In genomic region chr2:8803658-8804379, GRCh38 we compare ENCODE assay signal across 9 cellular contexts. TPM values are rescaled to one million over a fixed set of nuclear protein-coding genes. Genes with fewer than 3 reads are reported as not detected.
DNase-seq lines count a peak whose midpoint lies in the region; ATAC-seq and FAIRE-seq lines count a peak whose summit lies in the region.
"Had no signal": no experiment of that assay in that cellular context is flagged by ENCODE, and none has a peak within 500 bp of the region (broad histone marks: within the 10 kb centered on the region; RNA-seq: fewer than 3 reads in every experiment).

No MANE protein-coding gene starts in this region.

- FAIRE-seq in GM18507 (lab: Jason Lieb, UNC) = peak; percentile 52

- peak overlapping the region in 1 of 2 donors; percentile 28 for H3K27ac Mint-ChIP-seq in effector memory CD8-positive, alpha-beta T cell
- H3K27ac Mint-ChIP-seq: memory B cell had no signal

- no peaks in the 10 kb centered on the region for H3K79me2 ChIP-seq in ACC112 (ENCODE audit: control insufficient read depth, insufficient read depth, low read length, unreplicated experiment)

- H3K27me3 Mint-ChIP-seq in effector memory CD8-positive, alpha-beta T cell = no peaks in the 10 kb centered on the region
- H3K27me3 Mint-ChIP-seq: memory B cell had no signal

- no peaks in the 10 kb centered on the region for H3K27me3 ChIP-seq in ACC112 (ENCODE audit: insufficient read depth, low read length)

- peak; percentile 98 for ATAC-seq in HG02870 (IDR thresholded peaks at IDR 0.05; ENCODE audit: unreplicated experiment)
- ATAC-seq in effector memory CD8-positive, alpha-beta T cell (replicated peaks) = no peak

- DNase-seq in GM18507 (ENCODE audit: extremely low spot score, insufficient read length, low read depth) (no peak), NCI-H460 (ENCODE audit: extremely low read depth, low read depth) (peak; percentile 84), astrocyte of the hippocampus (ENCODE audit: low read depth, low spot score) (peak; percentile 83), lung microvascular endothelial cell (ENCODE audit: low read depth in 2 of 2) (peak; percentile 36 to 94), AML-193 (lab: John Stamatoyannopoulos, UW) (no peak)
- DNase-seq in effector memory CD8-positive, alpha-beta T cell = no peak

- peaks cover 18% of the 10 kb centered on the region; the same call in 1 of the 2 replicates for H3K36me3 ChIP-seq in ACC112 (ENCODE audit: insufficient read depth, low read length)

- peaks cover 0 to 13% of the 10 kb centered on the region in 2 donors for H3K4me1 Mint-ChIP-seq in effector memory CD8-positive, alpha-beta T cell (ENCODE audit: low read depth in 2 of 2)

- peaks cover 11% of the 10 kb centered on the region for H3K4me1 ChIP-seq in ACC112 (ENCODE audit: control insufficient read depth, insufficient read depth, low read length, unreplicated experiment)

- peaks cover 41% of the 10 kb centered on the region for H3K36me3 Mint-ChIP-seq in effector memory CD8-positive, alpha-beta T cell (ENCODE audit: insufficient read depth)

- no peaks in the 10 kb centered on the region for H3K9me3 Mint-ChIP-seq in effector memory CD8-positive, alpha-beta T cell
- H3K9me3 Mint-ChIP-seq: memory B cell had no signal

- peak overlapping the region; percentile 61 for H3K27ac ChIP-seq in ACC112 (ENCODE audit: low read depth, low read length)

- no peak overlapping the region for H2AFZ ChIP-seq in ACC112 (ENCODE audit: low read length, unreplicated experiment)

- no peak overlapping the region for H3K4me3 Mint-ChIP-seq in effector memory CD8-positive, alpha-beta T cell
- H3K4me3 Mint-ChIP-seq: memory B cell had no signal

- no peak overlapping the region for H3K4me3 ChIP-seq in ACC112 (ENCODE audit: low read depth, low read length)

RNA-seq across cellular contexts. Expression of gene KIDINS220, which starts 33.6 kb away (rescaled TPM):
- 37.2 and 38.9 TPM in 2 replicates for total RNA-seq in NCI-H460 (2014; rRNA removed; shearing (Covaris generic))
- 19.6 and 23.5 TPM in 2 replicates for polyA plus RNA-seq in NCI-H460 (2014; cell fraction: nucleus; rRNA removed)
- 38.1 and 58.9 TPM in 2 replicates for total RNA-seq in lung microvascular endothelial cell

Comparison
In these comparisons a context has a peak if more than half of its experiments do, and no peak if none do; other contexts are left out.
1. DNase-seq: peak in NCI-H460 (single experiment), astrocyte of the hippocampus (single experiment) and lung microvascular endothelial cell (2 of 2); none in GM18507 (single experiment), effector memory CD8-positive, alpha-beta T cell (0 of 3) and AML-193 (0 of 2).